ENCODE assay signal across 16 cellular contexts in genomic region chr11:78061088-78061920, GRCh38. TPM values are rescaled to one million over a fixed set of nuclear protein-coding genes. Genes with fewer than 3 reads are reported as not detected.
DNase-seq lines count a peak whose midpoint lies in the region; ATAC-seq and TF ChIP-seq lines count a peak whose summit lies in the region.
"Had no signal": no experiment of that assay in that cellular context is flagged by ENCODE, and none has a peak within 500 bp of the region (broad histone marks: within the 10 kb centered on the region; RNA-seq: fewer than 3 reads in every experiment).

No MANE protein-coding gene starts in this region.

- TF ChIP-seq POLR2A in transverse colon (IDR thresholded peaks at IDR 0.05) = no peak

- no peak overlapping the region for H3K4me3 ChIP-seq in transverse colon
- H3K4me3 ChIP-seq: spleen had no signal

- H3K27me3 Mint-ChIP-seq in osteocyte (ENCODE audit: unreplicated experiment) = no peaks in the 10 kb centered on the region
- H3K27me3 Mint-ChIP-seq in activated T-helper 2 cell treated with anti-CD3 and anti-CD28 coated beads, Interferon-gamma antibody, Interleukin-2, Interleukin-4, amounts not matched to agents 10 μg/mL and 5 μg/mL and 100 μg/mL, durations not matched to agents 14 hours and 24 hours and 36 hours (ENCODE audit: low read depth) = no peaks in the 10 kb centered on the region
- no peaks in the 10 kb centered on the region for H3K27me3 Mint-ChIP-seq in activated T-cell treated with anti-CD3 and anti-CD28 coated beads, Interleukin-2, amount 50 U/mL, for 4 hours (ENCODE audit: low read depth)
- H3K27me3 Mint-ChIP-seq: T-helper 17 cell had no signal

- WGBS in transverse colon (ENCODE audit: low coverage in 1 of 2), 2 donors = 74 to 75% methylated on average over 1 to 4 of the region's 4 CpGs

- DNase-seq in NCI-H446 treated with DMSO at 0.1 percent for 48 hours (lab: John Stamatoyannopoulos, UW) (peak; percentile 9), fibroblast of gingiva (ENCODE audit: low read depth) (peak; percentile 52), osteocyte (ENCODE audit: extremely low spot score, unreplicated experiment) (no peak), Ammon's horn (ENCODE audit: low spot score) (no peak), transverse colon (no peak)
- no peak for DNase-seq in activated T-helper 2 cell treated with anti-CD3 and anti-CD28 coated beads, Interferon-gamma antibody, Interleukin-2, Interleukin-4, amounts not matched to agents 10 μg/mL and 5 μg/mL and 100 μg/mL, durations not matched to agents 14 hours and 24 hours and 36 hours (ENCODE audit: low spot score)
- DNase-seq in activated T-cell treated with anti-CD3 and anti-CD28 coated beads, Interleukin-2, amount 50 U/mL, for 4 hours = no peak
- DNase-seq: activated CD4-positive, alpha-beta T cell treated with anti-CD3 and anti-CD28 coated beads, Interleukin-2, amount 50 U/mL, for 4 hours; activated effector memory CD4-positive, alpha-beta T cell treated with Interleukin-2 at 50 U/mL for 16 hours; AML-193; DMS79 treated with DMSO at 0.1 percent for 48 hours; natural killer cell; spleen; T-helper 17 cell had no signal

- intact Hi-C loops in activated T-helper 2 cell treated with anti-CD3 and anti-CD28 coated beads, Interferon-gamma antibody, Interleukin-2, Interleukin-4, amounts not matched to agents 10 μg/mL and 5 μg/mL and 100 μg/mL, durations not matched to agents 14 hours and 24 hours and 36 hours (cut with micrococcal nuclease) = no loop called here
- intact Hi-C loops in transverse colon (cut with DNase I; ENCODE audit: low total_unique reads) = no loop called here

- no peak for TF ChIP-seq EP300 in transverse colon (IDR thresholded peaks at IDR 0.05; ENCODE audit: low read depth)

- H3K4me3 Mint-ChIP-seq in osteocyte (ENCODE audit: unreplicated experiment) = no peak overlapping the region
- no peak overlapping the region for H3K4me3 Mint-ChIP-seq in activated T-helper 2 cell treated with anti-CD3 and anti-CD28 coated beads, Interferon-gamma antibody, Interleukin-2, Interleukin-4, amounts not matched to agents 10 μg/mL and 5 μg/mL and 100 μg/mL, durations not matched to agents 14 hours and 24 hours and 36 hours (ENCODE audit: low read depth)
- no peak overlapping the region for H3K4me3 Mint-ChIP-seq in activated T-cell treated with anti-CD3 and anti-CD28 coated beads, Interleukin-2, amount 50 U/mL, for 4 hours
- H3K4me3 Mint-ChIP-seq: natural killer cell, T-helper 17 cell had no signal

- H3K27ac ChIP-seq in C4-2B (peak overlapping the region; percentile 75), transverse colon (no peak overlapping the region)
- H3K27ac ChIP-seq: spleen had no signal

- in situ Hi-C loops in transverse colon (cut with MboI; ENCODE audit: low pct_ligation_motif_present in 1 of 4, low pct_unique_long_range_greater_than_20kb in 1 of 4, low sequenced_read_pairs in 3 of 4) = no loop called here

- H3K9me3 ChIP-seq in transverse colon = no peaks in the 10 kb centered on the region
- H3K9me3 ChIP-seq: spleen had no signal

- no peaks in the 10 kb centered on the region for H3K36me3 ChIP-seq in transverse colon
- H3K36me3 ChIP-seq: spleen had no signal

- no peaks in the 10 kb centered on the region for H3K36me3 Mint-ChIP-seq in osteocyte (ENCODE audit: unreplicated experiment)
- H3K36me3 Mint-ChIP-seq in activated T-helper 2 cell treated with anti-CD3 and anti-CD28 coated beads, Interferon-gamma antibody, Interleukin-2, Interleukin-4, amounts not matched to agents 10 μg/mL and 5 μg/mL and 100 μg/mL, durations not matched to agents 14 hours and 24 hours and 36 hours (ENCODE audit: low read depth) = no peaks in the 10 kb centered on the region
- peaks cover 3% of the 10 kb centered on the region for H3K36me3 Mint-ChIP-seq in activated T-cell treated with anti-CD3 and anti-CD28 coated beads, Interleukin-2, amount 50 U/mL, for 4 hours (ENCODE audit: insufficient read depth)
- H3K36me3 Mint-ChIP-seq: natural killer cell had no signal

- peak overlapping the region; percentile 73 for H3K27ac Mint-ChIP-seq in osteocyte (ENCODE audit: unreplicated experiment)
- H3K27ac Mint-ChIP-seq in activated T-helper 2 cell treated with anti-CD3 and anti-CD28 coated beads, Interferon-gamma antibody, Interleukin-2, Interleukin-4, amounts not matched to agents 10 μg/mL and 5 μg/mL and 100 μg/mL, durations not matched to agents 14 hours and 24 hours and 36 hours = no peak overlapping the region
- H3K27ac Mint-ChIP-seq: natural killer cell had no signal

- H3K9me3 Mint-ChIP-seq in osteocyte (ENCODE audit: unreplicated experiment) = no peaks in the 10 kb centered on the region
- H3K9me3 Mint-ChIP-seq in activated T-helper 2 cell treated with anti-CD3 and anti-CD28 coated beads, Interferon-gamma antibody, Interleukin-2, Interleukin-4, amounts not matched to agents 10 μg/mL and 5 μg/mL and 100 μg/mL, durations not matched to agents 14 hours and 24 hours and 36 hours = no peaks in the 10 kb centered on the region
- no peaks in the 10 kb centered on the region for H3K9me3 Mint-ChIP-seq in activated T-cell treated with anti-CD3 and anti-CD28 coated beads, Interleukin-2, amount 50 U/mL, for 4 hours
- H3K9me3 Mint-ChIP-seq: natural killer cell had no signal

- no peak for TF ChIP-seq CTCF in C4-2B (conservative IDR thresholded peaks at IDR 0.05)
- TF ChIP-seq CTCF in osteocyte (IDR thresholded peaks at IDR 0.05) = no peak
- no peak for TF ChIP-seq CTCF in transverse colon (IDR thresholded peaks at IDR 0.05)

- H3K27me3 ChIP-seq in transverse colon = no peaks in the 10 kb centered on the region
- H3K27me3 ChIP-seq: spleen had no signal

- peaks cover 13% of the 10 kb centered on the region for H3K4me1 Mint-ChIP-seq in osteocyte (ENCODE audit: unreplicated experiment)
- H3K4me1 Mint-ChIP-seq in activated T-helper 2 cell treated with anti-CD3 and anti-CD28 coated beads, Interferon-gamma antibody, Interleukin-2, Interleukin-4, amounts not matched to agents 10 μg/mL and 5 μg/mL and 100 μg/mL, durations not matched to agents 14 hours and 24 hours and 36 hours (ENCODE audit: low read depth) = no peaks in the 10 kb centered on the region
- no peaks in the 10 kb centered on the region for H3K4me1 Mint-ChIP-seq in activated T-cell treated with anti-CD3 and anti-CD28 coated beads, Interleukin-2, amount 50 U/mL, for 4 hours (ENCODE audit: low read depth)

- no peak for ATAC-seq in activated T-cell treated with anti-CD3 and anti-CD28 coated beads, Interleukin-2, amount 50 U/mL, for 4 hours
- ATAC-seq: natural killer cell, T-helper 17 cell had no signal

- H3K4me1 ChIP-seq in transverse colon = no peaks in the 10 kb centered on the region
- H3K4me1 ChIP-seq: spleen had no signal

RNA-seq across cellular contexts. Expression of gene THRSP, which starts 2.4 kb away (rescaled TPM):
- total RNA-seq in osteocyte = not detected in 2 replicates
- not detected in 2 replicates for total RNA-seq in activated T-helper 2 cell treated with anti-CD3 and anti-CD28 coated beads, Interferon-gamma antibody, Interleukin-2, Interleukin-4, amounts not matched to agents 10 μg/mL and 5 μg/mL and 100 μg/mL, durations not matched to agents 14 hours and 24 hours and 36 hours
- total RNA-seq in transverse colon = not detected
- not detected for total RNA-seq in activated T-cell treated with anti-CD3 and anti-CD28 coated beads, Interleukin-2, amount 50 U/mL, for 4 hours
- total RNA-seq: natural killer cell, OCI-LY7, spleen, T-helper 17 cell had no signal

RNA-seq across cellular contexts. Expression of gene NDUFC2, which starts 18.4 kb away (rescaled TPM):
- total RNA-seq in osteocyte (182 and 199 TPM in 2 replicates), transverse colon (100 to 1,000 TPM in 2 of 4 donors, 10 to 100 TPM in 1, 1 to 10 TPM in 1; 6.0 to 123 (median 68.4) TPM)
- total RNA-seq in activated T-helper 2 cell treated with anti-CD3 and anti-CD28 coated beads, Interferon-gamma antibody, Interleukin-2, Interleukin-4, amounts not matched to agents 10 μg/mL and 5 μg/mL and 100 μg/mL, durations not matched to agents 14 hours and 24 hours and 36 hours = 208 and 215 TPM in 2 replicates
- total RNA-seq in activated T-cell treated with anti-CD3 and anti-CD28 coated beads, Interleukin-2, amount 50 U/mL, for 4 hours = 100 to 1,000 TPM; 217 to 246 (median 227) TPM

RNA-seq across cellular contexts. Expression of gene KCTD14, which starts 38.2 kb away (rescaled TPM):
- total RNA-seq in osteocyte (0.73 and 1.0 TPM in 2 replicates), transverse colon (1 to 10 TPM; 1.2 to 8.6 (median 5.1) TPM)
- total RNA-seq in activated T-helper 2 cell treated with anti-CD3 and anti-CD28 coated beads, Interferon-gamma antibody, Interleukin-2, Interleukin-4, amounts not matched to agents 10 μg/mL and 5 μg/mL and 100 μg/mL, durations not matched to agents 14 hours and 24 hours and 36 hours = 0.23 and 0.34 TPM in 2 replicates
- total RNA-seq in activated T-cell treated with anti-CD3 and anti-CD28 coated beads, Interleukin-2, amount 50 U/mL, for 4 hours = under 1 TPM in 2 of 3 donors, not detected in 1; 0.38 to 0.45 TPM
- total RNA-seq: OCI-LY7 had no signal

Comparison
In these comparisons a context has a peak if more than half of its experiments do, and no peak if none do; other contexts are left out.
1. DNase-seq: peak in NCI-H446 treated with DMSO at 0.1 percent for 48 hours (single experiment) and fibroblast of gingiva (single experiment); none in osteocyte (single experiment), activated T-helper 2 cell treated with anti-CD3 and anti-CD28 coated beads, Interferon-gamma antibody, Interleukin-2, Interleukin-4, amounts not matched to agents 10 μg/mL and 5 μg/mL and 100 μg/mL, durations not matched to agents 14 hours and 24 hours and 36 hours (single experiment), Ammon's horn (single experiment), transverse colon (single experiment) and activated T-cell treated with anti-CD3 and anti-CD28 coated beads, Interleukin-2, amount 50 U/mL, for 4 hours (single experiment).